Comparison of ENCODE assay signal across 20 cellular contexts in the genomic region with DNA sequence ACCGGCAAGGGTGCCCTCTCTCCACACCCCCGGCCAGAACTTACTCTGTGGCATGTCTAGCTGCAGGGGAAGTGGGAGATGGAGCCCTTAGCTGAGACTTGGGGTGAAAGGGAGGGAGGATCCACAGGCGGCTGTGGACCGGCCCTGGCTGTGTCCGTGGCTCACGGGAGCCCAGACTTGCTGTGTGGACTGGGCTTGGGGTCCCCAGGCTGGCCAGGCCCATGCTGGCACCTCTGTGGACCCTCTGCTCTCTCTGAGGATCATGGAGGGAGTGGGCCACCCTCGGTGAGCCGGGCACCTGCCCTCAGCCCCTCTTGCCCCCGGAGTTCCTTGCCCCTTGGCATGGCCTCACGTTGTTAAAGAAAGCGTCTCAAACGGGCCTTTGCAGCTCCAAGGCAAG. TPM values are rescaled to one million over a fixed set of nuclear protein-coding genes. Genes with fewer than 3 reads are reported as not detected.
"Had no signal": no experiment of that assay in that cellular context is flagged by ENCODE, and none has a peak within 500 bp of the region (broad histone marks: within the 10 kb centered on the region; RNA-seq: fewer than 3 reads in every experiment).

No MANE protein-coding gene starts in this region.

- DNase-seq: Karpas-422, KG1, MG63, NCI-H1092, NCI-H1105 treated with DMSO at 0.1 percent for 48 hours, NCI-H1417 treated with DMSO at 0.1 percent for 48 hours, NCI-H146, NCI-H1930, NCI-H2081, NCI-H2107, NCI-H226, NCI-H510A, NCI-H524 treated with DMSO at 0.1 percent for 48 hours, NCI-H69, NCI-H774, RPMI8226, SHP77 had no signal

- H3K27ac ChIP-seq: HL-60 had no signal

- H3K36me3 ChIP-seq: MG63 had no signal

- ATAC-seq: SK-N-SH treated with all-trans-retinoic acid at 6 μM for 48 hours had no signal

- H3K4me3 ChIP-seq: MG63 had no signal

- H3K9me3 ChIP-seq: MG63 had no signal

- H3K27me3 ChIP-seq: MG63 had no signal

RNA-seq across cellular contexts. Expression of a gene that starts 8.9 kb away (rescaled TPM):
- total RNA-seq: SK-MEL-5 had no signal
